Comparison of ENCODE assay signal across 8 cellular contexts in genomic region chrX:101078716-101079115, GRCh38. TPM values are rescaled to one million over a fixed set of nuclear protein-coding genes. Genes with fewer than 3 reads are reported as not detected.
DNase-seq lines count a peak whose midpoint lies in the region; ATAC-seq and TF ChIP-seq lines count a peak whose summit lies in the region.

TSS of gene TMEM35A (plus strand) at chrX:101078879. CDS start at chrX:101079003, 124 bp downstream.

- no peak within 1 kb of the TSS for H3K27ac Mint-ChIP-seq in neural progenitor cell
- H3K27ac Mint-ChIP-seq in activated CD4-positive, alpha-beta T cell treated with anti-CD3 and anti-CD28 coated beads for 36 hours = no peak within 1 kb of the TSS

- H3K27ac ChIP-seq in neural progenitor cell = no peak within 1 kb of the TSS

- H3K4me2 ChIP-seq in neural progenitor cell = peak within 1 kb of the TSS; percentile 81

- DNase-seq in AG08395 (ENCODE audit: low spot score) = peak; percentile 15
- peak; percentile 62 for DNase-seq in NCI-H2107 treated with DMSO at 0.1 percent for 48 hours (lab: John Stamatoyannopoulos, UW; ENCODE audit: unreplicated experiment)
- DNase-seq in fibroblast of gingiva (ENCODE audit: low read depth) = peak; percentile 18
- peak; percentile 53 for DNase-seq in neural progenitor cell (ENCODE audit: low spot score)
- DNase-seq in COLO829 (ENCODE audit: low spot score) = no peak
- no peak for DNase-seq in activated CD4-positive, alpha-beta T cell treated with anti-CD3 and anti-CD28 coated beads for 36 hours
- DNase-seq in stimulated activated naive CD4-positive, alpha-beta T cell treated with Interleukin-2 at 50 U/mL for 16 hours (lab: John Stamatoyannopoulos, UW) = no peak
- no peak for DNase-seq in epidermal melanocyte (ENCODE audit: insufficient read length, low spot score)

- no peaks in the 10 kb centered on the region for H3F3A ChIP-seq in neural progenitor cell (ENCODE audit: low read depth)

- H3K4me3 ChIP-seq in neural progenitor cell = peak within 1 kb of the TSS; percentile 79

- H2AFZ ChIP-seq in neural progenitor cell (replicated peaks) = peak within 1 kb of the TSS; percentile 95

- no peaks in the 10 kb centered on the region for H3K36me3 ChIP-seq in neural progenitor cell

- intact Hi-C loops in activated CD4-positive, alpha-beta T cell treated with anti-CD3 and anti-CD28 coated beads for 36 hours (cut with DNase I, micrococcal nuclease) = no loop called here

- CTCF ChIA-PET in activated CD4-positive, alpha-beta T cell treated with anti-CD3 and anti-CD28 coated beads for 36 hours (lab: Charles Lee) = no interaction called here

- H3K27me3 Mint-ChIP-seq in neural progenitor cell (ENCODE audit: insufficient read depth, low read depth) = peaks cover 5% of the 10 kb centered on the region
- H3K27me3 Mint-ChIP-seq in activated CD4-positive, alpha-beta T cell treated with anti-CD3 and anti-CD28 coated beads for 36 hours = peaks cover 14% of the 10 kb centered on the region

- POLR2A ChIA-PET in activated CD4-positive, alpha-beta T cell treated with anti-CD3 and anti-CD28 coated beads for 36 hours (lab: Charles Lee) = no interaction called here

- H3K27me3 ChIP-seq in neural progenitor cell = no peaks in the 10 kb centered on the region

- TF ChIP-seq CTCF in neural progenitor cell (IDR thresholded peaks at IDR 0.05) = no peak

- H3K79me2 ChIP-seq in neural progenitor cell (ENCODE audit: low read depth) = no peaks in the 10 kb centered on the region

- no peaks in the 10 kb centered on the region for H3K4me1 ChIP-seq in neural progenitor cell

- H3K4me3 Mint-ChIP-seq in neural progenitor cell = peak within 1 kb of the TSS; percentile 90
- no peak within 1 kb of the TSS for H3K4me3 Mint-ChIP-seq in activated CD4-positive, alpha-beta T cell treated with anti-CD3 and anti-CD28 coated beads for 36 hours

- peaks cover 3% of the 10 kb centered on the region for H3K4me1 Mint-ChIP-seq in neural progenitor cell
- H3K4me1 Mint-ChIP-seq in activated CD4-positive, alpha-beta T cell treated with anti-CD3 and anti-CD28 coated beads for 36 hours = peaks cover 8% of the 10 kb centered on the region

- no peaks in the 10 kb centered on the region for H4K20me1 ChIP-seq in neural progenitor cell (ENCODE audit: low read depth)

- no peak within 1 kb of the TSS for H3K9ac ChIP-seq in neural progenitor cell

- peaks cover 7% of the 10 kb centered on the region for H3K9me3 ChIP-seq in neural progenitor cell (ENCODE audit: low read depth)

- no peak for ATAC-seq in activated CD4-positive, alpha-beta T cell treated with anti-CD3 and anti-CD28 coated beads for 36 hours

- H3K36me3 Mint-ChIP-seq in neural progenitor cell = no peaks in the 10 kb centered on the region
- no peaks in the 10 kb centered on the region for H3K36me3 Mint-ChIP-seq in activated CD4-positive, alpha-beta T cell treated with anti-CD3 and anti-CD28 coated beads for 36 hours (ENCODE audit: low read depth)

- H3K9me3 Mint-ChIP-seq in neural progenitor cell = peaks cover 12% of the 10 kb centered on the region
- no peaks in the 10 kb centered on the region for H3K9me3 Mint-ChIP-seq in activated CD4-positive, alpha-beta T cell treated with anti-CD3 and anti-CD28 coated beads for 36 hours (ENCODE audit: low read depth)

RNA-seq across cellular contexts. Expression of gene TMEM35A, which starts in this region (rescaled TPM):
- total RNA-seq in neural progenitor cell (ENCODE audit: low replicate concordance) = 12.3 and 14.1 TPM in 2 replicates
- total RNA-seq in activated CD4-positive, alpha-beta T cell treated with anti-CD3 and anti-CD28 coated beads for 36 hours = not detected

Comparison
In these comparisons a context has a peak if more than half of its experiments do, and no peak if none do; other contexts are left out.
1. RNA of gene TMEM35A (total RNA-seq): 12.3 to 14.1 TPM in neural progenitor cell; not detected in activated CD4-positive, alpha-beta T cell treated with anti-CD3 and anti-CD28 coated beads for 36 hours; every median in the first group is over 10 times any median in the second.
2. DNase-seq: peak in AG08395 (single experiment), NCI-H2107 treated with DMSO at 0.1 percent for 48 hours (single experiment), fibroblast of gingiva (single experiment) and neural progenitor cell (single experiment); none in COLO829 (single experiment), activated CD4-positive, alpha-beta T cell treated with anti-CD3 and anti-CD28 coated beads for 36 hours (single experiment), stimulated activated naive CD4-positive, alpha-beta T cell treated with Interleukin-2 at 50 U/mL for 16 hours (single experiment) and epidermal melanocyte (single experiment).